Comparison of ENCODE assay signal across 9 cellular contexts in genomic region chr5:173618927-173619519, GRCh38. TPM values are rescaled to one million over a fixed set of nuclear protein-coding genes. Genes with fewer than 3 reads are reported as not detected.
DNase-seq lines count a peak whose midpoint lies in the region; ATAC-seq and TF ChIP-seq lines count a peak whose summit lies in the region.
"Had no signal": no experiment of that assay in that cellular context is flagged by ENCODE, and none has a peak within 500 bp of the region (broad histone marks: within the 10 kb centered on the region; RNA-seq: fewer than 3 reads in every experiment).

No MANE protein-coding gene starts in this region.

- H3K36me3 ChIP-seq in OCI-LY7 (ENCODE audit: insufficient read depth, low read length), result peaks cover 14% of the 10 kb centered on the region; the same call in 1 of the 2 replicates

- H3K9me2 ChIP-seq in OCI-LY7 (ENCODE audit: insufficient read depth, low read length), result no peaks in the 10 kb centered on the region

- peaks cover 46% of the 10 kb centered on the region for H3K4me1 ChIP-seq in OCI-LY7 (ENCODE audit: insufficient read depth, low read length, poor library complexity, severe bottlenecking)

- ATAC-seq in HG02870 (IDR thresholded peaks at IDR 0.05; ENCODE audit: unreplicated experiment), result no peak
- ATAC-seq: activated naive CD4-positive, alpha-beta T cell treated with anti-CD3 and anti-CD28 coated beads, Interleukin-2, amount 50 U/mL, for 72 hours had no signal

- BruUV-seq in OCI-LY7 (replicated peaks; lab: Mats Ljungman, UMichigan), result no TSS peak

- TF ChIP-seq CTCF in OCI-LY7 (conservative IDR thresholded peaks at IDR 0.05; ENCODE audit: low read length), result peak; percentile 99

- peaks cover 23% of the 10 kb centered on the region for H3K79me2 ChIP-seq in OCI-LY7 (ENCODE audit: insufficient read depth, low read depth, low read length)

- CTCF ChIA-PET in OCI-LY7 (lab: Charles Lee; ENCODE audit: unreplicated experiment), result interaction anchor here (1.0 to 2.3 kb wide), 5 partner anchors 54 to 355 kb away, joined by 3 to 13 read pairs (median 3); no protein-coding TSS in a partner anchor

- H3K4me3 ChIP-seq in OCI-LY7 (ENCODE audit: low read depth, low read length, poor library complexity, severe bottlenecking), result no peak overlapping the region

- intact Hi-C loops in OCI-LY7 (cut with micrococcal nuclease; ENCODE audit: unreplicated experiment), result loop anchor here (1.0 to 10.0 kb wide), 4 partner anchors 206 to 696 kb away; no protein-coding TSS in a partner anchor

- H2AFZ ChIP-seq in OCI-LY7 (ENCODE audit: low read length), result peak overlapping the region; percentile 84

- peak overlapping the region; percentile 9; the same call in 1 of the 2 replicates for H3K4me2 ChIP-seq in OCI-LY7 (ENCODE audit: low read length)

- peaks cover 17% of the 10 kb centered on the region for H4K20me1 ChIP-seq in OCI-LY7 (ENCODE audit: insufficient read depth, low read length)

- POLR2A ChIA-PET in OCI-LY7 (lab: Charles Lee), result interaction anchor here (0.6 to 1.3 kb wide), 2 partner anchors 272 to 437 kb away, joined by 3 read pairs; no protein-coding TSS in a partner anchor

- DNase-seq in DMS53 treated with DMSO at 0.1 percent for 48 hours (lab: John Stamatoyannopoulos, UW; ENCODE audit: unreplicated experiment) (peak; percentile 74), HT1080 (ENCODE audit: low read depth) (peak; percentile 15), OCI-LY7 (ENCODE audit: low spot score) (peak; percentile 83), hepatic stellate cell (ENCODE audit: low spot score) (peak; percentile 64), smooth muscle cell of the brain vasculature (ENCODE audit: low read depth, low spot score) (peak; percentile 26), ureter (ENCODE audit: low spot score) (no peak)
- DNase-seq in activated naive CD4-positive, alpha-beta T cell treated with anti-CD3 and anti-CD28 coated beads, Interleukin-2, amount 50 U/mL, for 16 hours, result peak; percentile 28

- no peak overlapping the region for H3K27ac ChIP-seq in OCI-LY7 (ENCODE audit: low read depth, low read length, poor library complexity, severe bottlenecking)

- no peaks in the 10 kb centered on the region for H3K9me3 ChIP-seq in OCI-LY7 (ENCODE audit: low read length)

RNA-seq across cellular contexts. Expression of gene BOD1, which starts 2.6 kb away (rescaled TPM):
- total RNA-seq in HT1080 (2014; rRNA removed; shearing (Covaris generic)), result 56.3 and 65.1 TPM in 2 replicates
- polyA plus RNA-seq in HT1080 (2015; cell fraction: cytosol; rRNA removed), result 60.6 and 62.0 TPM in 2 replicates
- 62.9 and 65.3 TPM in 2 replicates for polyA plus RNA-seq in HT1080 (2015; cell fraction: nucleus; rRNA removed)
- total RNA-seq in OCI-LY7 (2014; rRNA removed; shearing (Covaris generic)), result 53.1 and 54.3 TPM in 2 replicates
- total RNA-seq in OCI-LY7 (2022), result 38.8 and 44.9 TPM in 2 replicates
- total RNA-seq in ureter, result 49.3 TPM
